ENCODE assay signal across 8 cellular contexts in the genomic region with DNA sequence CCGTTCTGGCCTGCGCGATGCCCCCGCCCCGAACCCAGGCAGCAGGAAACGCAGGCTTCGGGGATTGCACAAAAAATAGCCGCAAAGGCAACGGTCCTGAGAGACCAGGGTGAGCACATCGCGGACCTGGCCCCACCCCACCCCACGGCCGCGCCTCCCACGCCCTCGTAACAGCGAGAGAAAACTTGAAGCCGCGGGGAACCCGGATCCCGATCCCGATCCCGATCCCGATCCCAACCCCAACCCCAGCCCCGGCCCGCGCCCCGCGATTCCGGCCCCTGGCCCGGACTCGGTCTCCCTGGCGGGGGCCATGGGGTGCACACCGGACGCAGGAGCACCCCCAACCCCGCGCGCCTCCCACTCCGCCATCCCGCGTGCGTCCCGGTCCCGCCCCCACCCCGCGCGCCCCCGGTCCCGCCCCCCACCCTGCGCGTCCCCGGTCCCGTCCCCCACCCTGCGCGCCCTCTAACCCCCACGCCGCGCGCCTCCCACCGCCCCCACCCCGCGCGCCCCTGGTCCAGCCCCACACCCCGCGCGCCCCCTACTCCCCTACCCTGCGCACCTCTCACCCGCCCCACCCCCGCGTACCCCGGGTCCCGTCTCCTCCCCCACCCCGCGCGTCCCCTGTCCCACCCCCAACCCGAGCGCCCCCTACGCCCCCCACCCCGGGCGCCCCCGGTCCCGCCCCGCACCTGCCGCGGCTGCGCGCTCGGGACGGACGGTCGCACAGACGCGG. TPM values are rescaled to one million over a fixed set of nuclear protein-coding genes. Genes with fewer than 3 reads are reported as not detected.
DNase-seq lines count a peak whose midpoint lies in the region; ATAC-seq, FAIRE-seq and TF ChIP-seq lines count a peak whose summit lies in the region.

No MANE protein-coding gene starts in this region.

- TF ChIP-seq CTCF in WTC11 (IDR thresholded peaks at IDR 0.05) (no peak), H1 (IDR thresholded peaks at IDR 0.05; ENCODE audit: control extremely low read depth in 1 of 3, insufficient read depth in 1 of 3, low read depth in 1 of 3, low read length in 3 of 3) (no peak)

- no peaks in the 10 kb centered on the region for H3K27me3 Mint-ChIP-seq in WTC11 (ENCODE audit: low read depth)

- DNase-seq in AML-193 (lab: John Stamatoyannopoulos, UW) (peak; percentile 73 to 82), WTC11 (ENCODE audit: low spot score) (no peak), H1 (ENCODE audit: low read depth in 1 of 2, low spot score in 2 of 2) (no peak), middle frontal gyrus (ENCODE audit: extremely low spot score, low spot score) (no peak), NCI-H2107 (lab: John Stamatoyannopoulos, UW) (no peak)

- H4K8ac ChIP-seq in H1 (ENCODE audit: extremely low read depth, insufficient read depth, low read length) = no peak overlapping the region

- no peak overlapping the region for H2AK5ac ChIP-seq in H1 (ENCODE audit: low read depth, low read length)

- 0% methylated on average over 2 of the region's 93 CpGs; no CpG with 5 or more reads in 1 of the 2 experiments for WGBS in H1 (ENCODE audit: extremely low coverage in 1 of 2, insufficient coverage in 1 of 2, insufficient read length in 1 of 2, insufficient replicate concordance in 2 of 2, low coverage in 1 of 2, low lambda C conversion rate in 2 of 2, missing lambda C conversion rate in 1 of 2), 2 experiments
- WGBS in thymus = under 1% methylated on average over 91 of the region's 93 CpGs

- peak overlapping the region; percentile 69 to 88 for H3K4me2 ChIP-seq in H1 (ENCODE audit: insufficient read depth in 1 of 2, low read depth in 2 of 2, low read length in 2 of 2)

- H3K4me1 ChIP-seq in HUES48 (ENCODE audit: control insufficient read depth, insufficient read depth, low read length) (peaks cover 11% of the 10 kb centered on the region), H1 (replicated peaks in 1 of 4; ENCODE audit: control insufficient read depth in 3 of 4, insufficient read depth in 4 of 4, low read length in 3 of 4) (peaks cover 0 to 14% (median 7%) of the 10 kb centered on the region in 4 experiments; a peak in 6 of 7 replicates), mucosa of rectum (ENCODE audit: control insufficient read depth in 2 of 2, insufficient read depth in 2 of 2, low read length in 2 of 2) (peaks cover 33 to 35% of the 10 kb centered on the region in 2 donors), thymus (ENCODE audit: control insufficient read depth, insufficient read depth, low read length) (peaks cover 2% of the 10 kb centered on the region)

- no peak overlapping the region for H3K4ac ChIP-seq in H1 (replicated peaks; ENCODE audit: insufficient read length, low read depth, low read length)

- no peaks in the 10 kb centered on the region for H3K9me3 Mint-ChIP-seq in WTC11

- peaks cover 20% of the 10 kb centered on the region for H3K36me3 Mint-ChIP-seq in WTC11

- H3K23ac ChIP-seq in H1 (ENCODE audit: insufficient read length) = no peak overlapping the region

- H3K9me3 ChIP-seq in HUES48 (ENCODE audit: control insufficient read depth, insufficient read depth, low read length) (no peaks in the 10 kb centered on the region), H1 (ENCODE audit: insufficient read depth in 2 of 2, low read depth in 1 of 2, low read length in 1 of 2) (no peaks in the 10 kb centered on the region), mucosa of rectum (ENCODE audit: control insufficient read depth in 2 of 2, low read length in 2 of 2) (no peaks in the 10 kb centered on the region), thymus (ENCODE audit: control insufficient read depth) (no peaks in the 10 kb centered on the region)

- no peak overlapping the region for H2AFZ ChIP-seq in H1 (ENCODE audit: low read length)

- no peak for TF ChIP-seq RAD21 in H1 (IDR thresholded peaks at IDR 0.05 in 1 of 2, conservative IDR thresholded peaks at IDR 0.05 in 1 of 2; ENCODE audit: low read depth in 2 of 2, low read length in 2 of 2)

- no peak overlapping the region for H3K56ac ChIP-seq in H1 (replicated peaks; ENCODE audit: insufficient read length, low read depth, low read length)

- H3K79me1 ChIP-seq in H1 (ENCODE audit: low read depth, low read length) = peaks cover 9% of the 10 kb centered on the region

- no peak overlapping the region for H2BK120ac ChIP-seq in H1 (replicated peaks; ENCODE audit: low read depth, low read length)

- no peak overlapping the region for H3K14ac ChIP-seq in H1 (ENCODE audit: insufficient read length)

- H3K27me3 ChIP-seq in HUES48 (ENCODE audit: control insufficient read depth, insufficient read depth, low read length) (no peaks in the 10 kb centered on the region), H1 (replicated peaks in 1 of 4; ENCODE audit: control insufficient read depth in 3 of 4, extremely low read depth in 1 of 4, insufficient read depth in 3 of 4, low read length in 3 of 4) (no peaks in the 10 kb centered on the region), mucosa of rectum (ENCODE audit: control insufficient read depth in 2 of 2, insufficient read depth in 2 of 2, low read length in 2 of 2) (no peaks in the 10 kb centered on the region), thymus (ENCODE audit: control insufficient read depth, insufficient read depth) (no peaks in the 10 kb centered on the region)

- no peak overlapping the region for H2BK5ac ChIP-seq in H1 (ENCODE audit: low read depth, low read length)

- peak; percentile 2; the same call in 1 of the 2 replicates for ATAC-seq in WTC11

- no peak overlapping the region for H2BK12ac ChIP-seq in H1 (ENCODE audit: low read depth, low read length)

- peak overlapping the region; percentile 80 for H3K4me3 Mint-ChIP-seq in WTC11

- H4K20me1 ChIP-seq in H1 (replicated peaks in 1 of 2; ENCODE audit: control insufficient read depth in 1 of 2, insufficient read depth in 2 of 2, low read length in 2 of 2) = peaks cover 9 to 29% of the 10 kb centered on the region in 2 experiments

- CTCF ChIA-PET in WTC11 (lab: Charles Lee) = interaction anchor here (1.5 to 1.7 kb wide), 2 partner anchors 24 to 170 kb away, joined by 3 to 6 read pairs; no protein-coding TSS in a partner anchor
- CTCF ChIA-PET in H1 (lab: Charles Lee; ENCODE audit: partially characterized antibody) = interaction anchor here (1.2 kb wide), 2 partner anchors 11 to 66 kb away, joined by 3 read pairs; no protein-coding TSS in a partner anchor

- no peak overlapping the region for H3K27ac Mint-ChIP-seq in WTC11

- no peak overlapping the region for H3K27ac ChIP-seq in HUES48 (ENCODE audit: low read depth, low read length)
- no peak overlapping the region for H3K27ac ChIP-seq in H1 (ENCODE audit: low read depth, low read length)
- peak overlapping the region; percentile 37 to 87 for H3K27ac ChIP-seq in mucosa of rectum (ENCODE audit: low read depth in 2 of 2, low read length in 2 of 2)
- no peak overlapping the region for H3K27ac ChIP-seq in thymus (ENCODE audit: low read depth)

- peaks cover 26% of the 10 kb centered on the region for H3K4me1 Mint-ChIP-seq in WTC11

- H3K4me3 ChIP-seq in HUES48 (ENCODE audit: low read depth, low read length) (peak overlapping the region; percentile 94), H1 (ENCODE audit: extremely low read depth in 1 of 4, insufficient read depth in 2 of 4, low read depth in 3 of 4, low read length in 4 of 4) (peak overlapping the region; percentile 79 to 83 (median 82)), mucosa of rectum (ENCODE audit: low read length in 2 of 2) (peak overlapping the region; percentile 65 to 82), thymus (ENCODE audit: low read length) (peak overlapping the region; percentile 94)

- FAIRE-seq in H1 (lab: Jason Lieb, UNC) = no peak

- H4K5ac ChIP-seq in H1 (ENCODE audit: insufficient read length, low read depth, low read length) = no peak overlapping the region

- no peak overlapping the region; the same call in 1 of the 2 replicates for H3K18ac ChIP-seq in H1 (ENCODE audit: extremely low read depth, low read length)

- peaks cover 0 to 19% of the 10 kb centered on the region in 2 experiments; a peak in 2 of 4 replicates for H3K79me2 ChIP-seq in H1 (ENCODE audit: control insufficient read depth in 1 of 2, insufficient read depth in 2 of 2, low read length in 2 of 2)

- H2BK20ac ChIP-seq in H1 (ENCODE audit: low read length) = no peak overlapping the region

- H3K23me2 ChIP-seq in H1 (ENCODE audit: low read depth, low read length) = peaks cover 15% of the 10 kb centered on the region

- POLR2A ChIA-PET in WTC11 (lab: Charles Lee) = no interaction called here
- POLR2A ChIA-PET in H1 (lab: Charles Lee; ENCODE audit: partially characterized antibody) = interaction anchor here (2.1 to 6.0 kb wide), 2 partner anchors 9 to 10 kb away, joined by 19 to 45 read pairs; no protein-coding TSS in a partner anchor

- TF ChIP-seq EP300 in H1 (IDR thresholded peaks at IDR 0.05; ENCODE audit: borderline replicate concordance in 1 of 2, low read depth in 2 of 2, low read length in 2 of 2) = no peak

- H3K36me3 ChIP-seq in HUES48 (ENCODE audit: control insufficient read depth, insufficient read depth, low read length) (peaks cover 57% of the 10 kb centered on the region), H1 (ENCODE audit: control insufficient read depth in 2 of 4, insufficient read depth in 4 of 4, low read length in 3 of 4) (peaks cover 8 to 31% (median 23%) of the 10 kb centered on the region in 4 experiments; a peak in 7 of 8 replicates), mucosa of rectum (ENCODE audit: control insufficient read depth in 2 of 2, insufficient read depth in 2 of 2, low read length in 2 of 2) (peaks cover 17 to 34% of the 10 kb centered on the region in 2 donors), thymus (ENCODE audit: control insufficient read depth, insufficient read depth) (peaks cover 39% of the 10 kb centered on the region)

- no peak overlapping the region for H2BK15ac ChIP-seq in H1 (ENCODE audit: low read length)

- H3K9ac ChIP-seq in HUES48 (ENCODE audit: low read depth, low read length) (peak overlapping the region; percentile 80; the same call in 1 of the 2 replicates), H1 (replicated peaks in 1 of 4; ENCODE audit: extremely low read depth in 1 of 4, low read depth in 3 of 4, low read length in 3 of 4) (peak overlapping the region in 2 of 4 experiments; percentile 38 to 47; a peak in 3 of 7 replicates), mucosa of rectum (ENCODE audit: low read depth in 1 of 2, low read length in 2 of 2) (peak overlapping the region; percentile 24 to 64)

- no peak for TF ChIP-seq POLR2A in H1 (IDR thresholded peaks at IDR 0.05; ENCODE audit: control extremely low read depth in 1 of 2, low read depth in 2 of 2, low read length in 2 of 2)

- no peak overlapping the region for H4K91ac ChIP-seq in H1 (replicated peaks; ENCODE audit: insufficient read length, low read length)

RNA-seq across cellular contexts. Expression of gene NOP14, which starts 29.0 kb away (rescaled TPM):
- 33.9 to 39.1 TPM (median 35.7 TPM) in 3 replicates for total RNA-seq in WTC11 (2021)
- total RNA-seq in H1 (2021; fragmentation: NEBNext Ultra II Directional; extraction: Animal tissue kit (Norgen Biotek cat#: 25700)) = 44.4 and 45.3 TPM in 2 replicates
- polyA plus RNA-seq in H1 (2011; rRNA removed) (8.6 TPM in 2 replicates), thymus (18.1 TPM)
- 9.5 TPM for polyA plus RNA-seq in H1 (2011; cell fraction: cytosol; rRNA removed)
- 13.1 TPM for polyA plus RNA-seq in H1 (2011; cell fraction: nucleus; rRNA removed)
- 32.1 to 38.1 TPM (median 36.6 TPM) in 4 replicates for polyA plus RNA-seq in H1 (2012, experiment 1 of 2)
- 15.3 TPM for polyA plus RNA-seq in H1 (2012, experiment 2 of 2)
- 44.3 TPM for polyA plus RNA-seq in H1 (2013, experiment 1 of 2)
- polyA plus RNA-seq in H1 (2013, experiment 2 of 2) = 41.2 TPM
- polyA minus RNA-seq in H1 (2011; rRNA and poly(A)+ RNA removed) = 8.9 and 9.4 TPM in 2 replicates
- 19.7 TPM for polyA minus RNA-seq in H1 (2011; cell fraction: cytosol; rRNA and poly(A)+ RNA removed)
- 17.3 TPM for polyA minus RNA-seq in H1 (2011; cell fraction: nucleus; rRNA and poly(A)+ RNA removed)

RNA-seq across cellular contexts. Expression of gene GRK4, which starts 29.1 kb away (rescaled TPM):
- 1.4 to 3.5 TPM (median 1.6 TPM) in 3 replicates for total RNA-seq in WTC11 (2021)
- 1.8 and 2.1 TPM in 2 replicates for total RNA-seq in H1 (2021; fragmentation: NEBNext Ultra II Directional; extraction: Animal tissue kit (Norgen Biotek cat#: 25700))
- 0.69 and 0.77 TPM in 2 replicates for polyA plus RNA-seq in H1 (2011; rRNA removed)
- 1.2 TPM for polyA plus RNA-seq in H1 (2011; cell fraction: cytosol; rRNA removed)
- 1.0 TPM for polyA plus RNA-seq in H1 (2011; cell fraction: nucleus; rRNA removed)
- polyA plus RNA-seq in H1 (2012, experiment 1 of 2) = 0.85 to 1.4 TPM (median 1.1 TPM) in 4 replicates
- 0.50 TPM for polyA plus RNA-seq in H1 (2012, experiment 2 of 2)
- 1.6 TPM for polyA plus RNA-seq in H1 (2013, experiment 1 of 2)
- polyA plus RNA-seq in H1 (2013, experiment 2 of 2) = 1.4 TPM
- polyA minus RNA-seq in H1 (2011; rRNA and poly(A)+ RNA removed) = 1.1 TPM in 2 replicates
- 0.73 TPM for polyA minus RNA-seq in H1 (2011; cell fraction: cytosol; rRNA and poly(A)+ RNA removed)
- 1.9 TPM for polyA minus RNA-seq in H1 (2011; cell fraction: nucleus; rRNA and poly(A)+ RNA removed)
- 5.6 TPM for polyA plus RNA-seq in thymus

Comparison
In these comparisons a context has a peak if more than half of its experiments do, and no peak if none do; other contexts are left out.
1. DNase-seq: peak in AML-193 (2 of 2); none in WTC11 (single experiment), H1 (0 of 2), middle frontal gyrus (single experiment) and NCI-H2107 (single experiment).
2. H3K27ac ChIP-seq: peak in mucosa of rectum (2 of 2); none in HUES48 (single experiment), H1 (single experiment) and thymus (single experiment).
3. Peak in every context shown above with its lines, with median percentiles within 50 percentile points of each other: H3K4me3 ChIP-seq.